Comparison of ENCODE assay signal across 8 cellular contexts in the genomic region with DNA sequence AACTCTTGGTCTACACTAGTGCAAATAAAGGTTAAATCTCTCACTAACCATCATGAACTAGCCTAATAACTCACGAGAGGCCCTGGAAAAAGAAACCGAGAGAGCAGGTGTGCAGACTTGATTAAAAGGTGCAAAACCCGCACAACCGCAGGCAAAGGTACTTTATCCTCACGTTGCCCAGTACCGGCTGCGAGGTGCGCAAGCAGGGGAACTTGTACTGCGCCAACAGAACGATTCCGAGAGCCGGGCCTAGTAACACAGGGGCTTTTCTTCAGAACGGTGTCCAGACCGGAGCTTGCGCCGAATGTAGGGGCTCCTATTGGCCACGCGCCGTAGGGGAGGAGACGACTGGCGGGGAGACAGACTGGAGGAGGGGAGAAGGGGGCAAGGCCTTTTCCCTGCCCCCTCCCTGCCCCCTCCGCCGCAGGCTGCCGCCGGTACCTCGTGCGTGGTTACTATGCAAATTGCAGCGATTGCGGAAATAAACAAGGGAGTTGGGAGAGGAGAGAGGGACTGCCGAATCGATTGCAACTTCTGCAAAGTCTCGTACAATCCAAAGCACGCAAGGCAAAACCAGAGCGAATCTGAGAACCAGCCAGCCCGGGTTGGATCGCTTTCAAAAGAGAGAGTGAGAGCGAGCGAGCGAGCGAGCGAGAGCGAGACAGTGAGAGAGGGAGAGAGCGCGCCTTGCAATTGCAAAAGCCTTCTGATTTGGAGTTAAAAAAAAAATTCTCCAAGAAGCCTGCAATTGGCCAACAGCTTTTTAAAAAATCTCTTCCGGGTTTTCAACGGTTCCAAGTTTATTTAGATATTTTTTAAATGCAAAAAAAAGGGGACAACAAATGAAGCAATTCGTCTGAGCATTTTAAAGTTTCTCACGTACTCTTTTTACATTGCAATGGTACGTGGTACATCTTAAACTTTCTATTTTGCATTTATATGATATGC. TPM values are rescaled to one million over a fixed set of nuclear protein-coding genes. Genes with fewer than 3 reads are reported as not detected.
A peak's percentile ranks its signal among the peaks of the same experiment; 100 is the strongest.
DNase-seq lines count a peak whose midpoint lies in the region; ATAC-seq, FAIRE-seq and TF ChIP-seq lines count a peak whose summit lies in the region.

No MANE protein-coding gene starts in this region.

- CTCF ChIA-PET in A549 (lab: Yijun Ruan, JAX) = interaction anchor here (1.3 to 3.5 kb wide), 4 partner anchors 20 to 263 kb away, joined by 3 to 20 read pairs (median 4); no protein-coding TSS in a partner anchor

- peak in 1 of 2 experiments; percentile 20; a peak in 1 of 5 replicates for TF ChIP-seq RAD21 in A549 (conservative IDR thresholded peaks at IDR 0.05 in 1 of 2, IDR thresholded peaks at IDR 0.05 in 1 of 2)

- peak; percentile 83 to 89 for ATAC-seq in A549
- peak; percentile 81 for ATAC-seq in GM18909 (IDR thresholded peaks at IDR 0.05; ENCODE audit: poor library complexity, unreplicated experiment)
- peak; percentile 86 for ATAC-seq in HG03196 (IDR thresholded peaks at IDR 0.05; ENCODE audit: unreplicated experiment)

- no peak for TF ChIP-seq CTCF in A549 (IDR thresholded peaks at IDR 0.05)

- H3K9me3 ChIP-seq in A549 = no peaks in the 10 kb centered on the region

- peaks cover 34% of the 10 kb centered on the region for H3K4me1 ChIP-seq in A549

- peak overlapping the region; percentile 89 for H3K4me2 ChIP-seq in A549

- peak; percentile 53 for TF ChIP-seq POLR2A in A549 (IDR thresholded peaks at IDR 0.05; ENCODE audit: low read length)

- POLR2A ChIA-PET in A549 (lab: Yijun Ruan, JAX) = interaction anchor here (0.7 to 2.1 kb wide), 5 partner anchors 18 to 375 kb away, joined by 3 to 12 read pairs (median 6); no protein-coding TSS in a partner anchor

- H3K4me3 ChIP-seq in A549 = peak overlapping the region; percentile 54

- 3% methylated on average over 36 of the region's 49 CpGs for WGBS in A549 (ENCODE audit: missing lambda C conversion rate)

- DNase-seq in A549 (ENCODE audit: low read depth in 1 of 2, low spot score in 1 of 2) (peak; percentile 71 to 91), NCI-H2227 treated with DMSO at 0.1 percent for 48 hours (lab: John Stamatoyannopoulos, UW) (peak; percentile 88), cerebellum (ENCODE audit: low spot score) (peak; percentile 72), kidney tubule cell (ENCODE audit: low spot score) (peak; percentile 93)
- peak; percentile 63 for DNase-seq in activated CD4-positive, CD25-positive, alpha-beta regulatory T cell treated with anti-CD3 and anti-CD28 coated beads, Interleukin-2, amount 50 U/mL, for 72 hours
- DNase-seq in stimulated activated CD4-positive, alpha-beta T cell treated with anti-CD3 and anti-CD28 coated beads, Interleukin-15, amount 100 ng/mL, for 48 hours (ENCODE audit: low read depth in 2 of 2) = peak; percentile 52

- peak overlapping the region; percentile 79 to 88 for H3K27ac ChIP-seq in A549

- FAIRE-seq in A549 (lab: Jason Lieb, UNC) = no peak

- TF ChIP-seq EP300 in A549 (IDR thresholded peaks at IDR 0.05) = no peak

TF ChIP-seq in A549, 52 proteins besides CTCF, POLR2A, EP300 and RAD21:
- TF ChIP-seq, protein P1, sequence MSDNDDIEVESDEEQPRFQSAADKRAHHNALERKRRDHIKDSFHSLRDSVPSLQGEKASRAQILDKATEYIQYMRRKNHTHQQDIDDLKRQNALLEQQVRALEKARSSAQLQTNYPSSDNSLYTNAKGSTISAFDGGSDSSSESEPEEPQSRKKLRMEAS (IDR thresholded peaks at IDR 0.05) = peak; percentile 92
- TF ChIP-seq GATA3 (IDR thresholded peaks at IDR 0.05; ENCODE audit: borderline replicate concordance) = peak; percentile 42; the same call in 1 of the 2 replicates
- peak; percentile 63 for TF ChIP-seq CHD2 (IDR thresholded peaks at IDR 0.05; ENCODE audit: low read length, partially characterized antibody)
- peak in 1 of 2 experiments; percentile 65; a peak in 1 of 5 replicates for TF ChIP-seq JUN (IDR thresholded peaks at IDR 0.05)
- TF ChIP-seq, protein P2, sequence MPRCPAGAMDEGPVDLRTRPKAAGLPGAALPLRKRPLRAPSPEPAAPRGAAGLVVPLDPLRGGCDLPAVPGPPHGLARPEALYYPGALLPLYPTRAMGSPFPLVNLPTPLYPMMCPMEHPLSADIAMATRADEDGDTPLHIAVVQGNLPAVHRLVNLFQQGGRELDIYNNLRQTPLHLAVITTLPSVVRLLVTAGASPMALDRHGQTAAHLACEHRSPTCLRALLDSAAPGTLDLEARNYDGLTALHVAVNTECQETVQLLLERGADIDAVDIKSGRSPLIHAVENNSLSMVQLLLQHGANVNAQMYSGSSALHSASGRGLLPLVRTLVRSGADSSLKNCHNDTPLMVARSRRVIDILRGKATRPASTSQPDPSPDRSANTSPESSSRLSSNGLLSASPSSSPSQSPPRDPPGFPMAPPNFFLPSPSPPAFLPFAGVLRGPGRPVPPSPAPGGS (IDR thresholded peaks at IDR 0.05) = 0 out of 3 replicates have a peak, but pooled peaks have one; percentile 46
- TF ChIP-seq, protein P3, sequence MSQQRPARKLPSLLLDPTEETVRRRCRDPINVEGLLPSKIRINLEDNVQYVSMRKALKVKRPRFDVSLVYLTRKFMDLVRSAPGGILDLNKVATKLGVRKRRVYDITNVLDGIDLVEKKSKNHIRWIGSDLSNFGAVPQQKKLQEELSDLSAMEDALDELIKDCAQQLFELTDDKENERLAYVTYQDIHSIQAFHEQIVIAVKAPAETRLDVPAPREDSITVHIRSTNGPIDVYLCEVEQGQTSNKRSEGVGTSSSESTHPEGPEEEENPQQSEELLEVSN (IDR thresholded peaks at IDR 0.05; ENCODE audit: borderline replicate concordance, low read depth) = peak; percentile 38; the same call in 1 of the 2 replicates
- peak; percentile 24 for TF ChIP-seq MAFK (IDR thresholded peaks at IDR 0.05; ENCODE audit: partially characterized antibody)
- no peak for TF ChIP-seq CBX8 (IDR thresholded peaks at IDR 0.05)
- TF ChIP-seq PHF8 (IDR thresholded peaks at IDR 0.05; ENCODE audit: borderline replicate concordance, low read depth) = 0 out of 2 replicates have a peak, but pooled peaks have one; percentile 17
- TF ChIP-seq ZSCAN20 (CRISPR knock-in tag; IDR thresholded peaks at IDR 0.05) = no peak
- no peak for TF ChIP-seq JUNB (IDR thresholded peaks at IDR 0.05)
- TF ChIP-seq CEBPB (IDR thresholded peaks at IDR 0.05) = peak in 1 of 2 experiments; percentile 25; a peak in 2 of 4 replicates

RNA-seq across cellular contexts. Expression of a gene that starts 5.4 kb away (rescaled TPM):
- polyA plus RNA-seq in A549 (2011; rRNA removed) = 21.3 and 25.8 TPM in 2 replicates
- polyA plus RNA-seq in A549 (2012; cell fraction: cytosol; rRNA removed) = 7.6 and 9.7 TPM in 2 replicates
- 6.6 and 9.0 TPM in 2 replicates for polyA plus RNA-seq in A549 (2012; cell fraction: nucleus; rRNA removed)
- 6.5 to 6.7 TPM (median 6.7 TPM) in 3 replicates for polyA plus RNA-seq in A549 (2017; fragmentation: RNase III; extraction: RNeasy Plus Mini Kit Qiagen cat#74134 plus additional on column Dnase treatment)
- 91.4 and 115 TPM in 2 replicates for polyA minus RNA-seq in A549 (2011; rRNA and poly(A)+ RNA removed)
- 86.0 TPM for total RNA-seq in cerebellum

Comparison
In these comparisons a context has a peak if more than half of its experiments do, and no peak if none do; other contexts are left out.
1. Peak in every context shown above with its lines: DNase-seq, ATAC-seq, H3K4me3 ChIP-seq and H3K27ac ChIP-seq.